ENCODE assay signal across 20 cellular contexts in genomic region chr14:37145395-37145794, GRCh38. TPM values are rescaled to one million over a fixed set of nuclear protein-coding genes. Genes with fewer than 3 reads are reported as not detected.
DNase-seq lines count a peak whose midpoint lies in the region; ATAC-seq and TF ChIP-seq lines count a peak whose summit lies in the region.
"Had no signal": no experiment of that assay in that cellular context is flagged by ENCODE, and none has a peak within 500 bp of the region (broad histone marks: within the 10 kb centered on the region; RNA-seq: fewer than 3 reads in every experiment).

No MANE protein-coding gene starts in this region.

- TF ChIP-seq CTCF in AG09319 (IDR thresholded peaks at IDR 0.05; ENCODE audit: low read depth, low read length), result no peak

- DNase-seq in AG09319 (ENCODE audit: extremely low read depth, low read depth) (peak; percentile 31), HCEC 1CT (peak; percentile 52), RPMI7951 (ENCODE audit: low read depth) (peak; percentile 84), fibroblast of peridontal ligament (ENCODE audit: extremely low read depth) (peak; percentile 27)
- DNase-seq: activated B cell treated with CpG ODN at 0.5 μM for 24 hours; activated CD4-positive, alpha-beta T cell treated with anti-CD3 and anti-CD28 coated beads, Interleukin-2, amount 50 U/mL, for 4 hours; activated CD8-positive, alpha-beta memory T cell treated with anti-CD3 and anti-CD28 coated beads, Interleukin-2, amount 50 U/mL, for 4 hours; activated naive CD8-positive, alpha-beta T cell treated with anti-CD3 and anti-CD28 coated beads for 36 hours; C1 segment of cervical spinal cord; kidney glomerular epithelial cell; NCI-H1930; NCI-H510A; nucleus accumbens; retina; transverse colon had no signal

- no peak for ATAC-seq in HG02623 (IDR thresholded peaks at IDR 0.05; ENCODE audit: unreplicated experiment)
- ATAC-seq in HG02970 (IDR thresholded peaks at IDR 0.05; ENCODE audit: low FRiP score, unreplicated experiment), result no peak
- ATAC-seq in HG03135 (IDR thresholded peaks at IDR 0.05; ENCODE audit: unreplicated experiment), result no peak
- ATAC-seq in GM21447 (IDR thresholded peaks at IDR 0.05; ENCODE audit: unreplicated experiment), result no peak

RNA-seq across cellular contexts. Expression of gene SLC25A21, which starts 27.0 kb away (rescaled TPM):
- 0.68 and 0.84 TPM in 2 replicates for total RNA-seq in RPMI7951 (2014; rRNA removed; shearing (Covaris generic))
- total RNA-seq: activated B cell treated with CpG ODN at 0.5 μM for 24 hours; activated naive CD8-positive, alpha-beta T cell treated with anti-CD3 and anti-CD28 coated beads for 36 hours; activated T-helper 2 cell treated with anti-CD3 and anti-CD28 coated beads, Interferon-gamma antibody, Interleukin-2, Interleukin-4, amounts not matched to agents 10 μg/mL and 5 μg/mL and 100 μg/mL, durations not matched to agents 14 hours and 24 hours and 36 hours had no signal

RNA-seq across cellular contexts. Expression of gene MIPOL1, which starts 52.3 kb away (rescaled TPM):
- 3.2 and 5.4 TPM in 2 replicates for total RNA-seq in RPMI7951 (2014; rRNA removed; shearing (Covaris generic))
- total RNA-seq: activated B cell treated with CpG ODN at 0.5 μM for 24 hours; activated naive CD8-positive, alpha-beta T cell treated with anti-CD3 and anti-CD28 coated beads for 36 hours; activated T-helper 2 cell treated with anti-CD3 and anti-CD28 coated beads, Interferon-gamma antibody, Interleukin-2, Interleukin-4, amounts not matched to agents 10 μg/mL and 5 μg/mL and 100 μg/mL, durations not matched to agents 14 hours and 24 hours and 36 hours had no signal

Comparison
In these comparisons a context has a peak if more than half of its experiments do, and no peak if none do; other contexts are left out.
1. DNase-seq: peak in every context shown above with its lines; median percentile 84 in RPMI7951; 52 in HCEC 1CT; 31 in AG09319; 27 in fibroblast of peridontal ligament.